ENCODE assay signal across 11 cellular contexts in genomic region chr6:41584205-41584604, GRCh38. TPM values are rescaled to one million over a fixed set of nuclear protein-coding genes. Genes with fewer than 3 reads are reported as not detected.
"Had no signal": no experiment of that assay in that cellular context is flagged by ENCODE, and none has a peak within 500 bp of the region (broad histone marks: within the 10 kb centered on the region; RNA-seq: fewer than 3 reads in every experiment).

No MANE protein-coding gene starts in this region.

- H3K9me3 ChIP-seq: esophagus squamous epithelium, neutrophil, uterus had no signal

- H3K27me3 Mint-ChIP-seq: activated naive CD8-positive, alpha-beta T cell treated with anti-CD3 and anti-CD28 coated beads for 36 hours had no signal

- H3K4me3 ChIP-seq: esophagus squamous epithelium, smooth muscle cell, uterus had no signal

- H3K27ac Mint-ChIP-seq: activated naive CD8-positive, alpha-beta T cell treated with anti-CD3 and anti-CD28 coated beads for 36 hours had no signal

- H3K9me3 Mint-ChIP-seq: activated naive CD8-positive, alpha-beta T cell treated with anti-CD3 and anti-CD28 coated beads for 36 hours had no signal

- H3K4me1 Mint-ChIP-seq: activated naive CD8-positive, alpha-beta T cell treated with anti-CD3 and anti-CD28 coated beads for 36 hours had no signal

- H3K27me3 ChIP-seq: esophagus squamous epithelium, neutrophil, uterus had no signal

- H3K36me3 ChIP-seq: neutrophil, uterus had no signal

- H3K36me3 Mint-ChIP-seq: activated naive CD8-positive, alpha-beta T cell treated with anti-CD3 and anti-CD28 coated beads for 36 hours had no signal

- DNase-seq: activated CD4-positive, alpha-beta T cell treated with anti-CD3 and anti-CD28 coated beads, Interleukin-2, amount 50 U/mL, for 1 hour; activated effector memory CD4-positive, alpha-beta T cell treated with Interleukin-2 at 50 U/mL for 16 hours; activated naive CD8-positive, alpha-beta T cell treated with anti-CD3 and anti-CD28 coated beads for 36 hours; activated T-cell treated with anti-CD3 and anti-CD28 coated beads, Interleukin-2, amount 50 U/mL, for 1 hour; esophagus squamous epithelium; foreskin fibroblast; head of caudate nucleus; uterus had no signal

- H3K27ac ChIP-seq: neutrophil, uterus had no signal

- H3K4me1 ChIP-seq: uterus had no signal

- H3K4me3 Mint-ChIP-seq: activated naive CD8-positive, alpha-beta T cell treated with anti-CD3 and anti-CD28 coated beads for 36 hours had no signal

RNA-seq across cellular contexts. Expression of gene MDFI, which starts 54.1 kb away (rescaled TPM):
- total RNA-seq: activated naive CD8-positive, alpha-beta T cell treated with anti-CD3 and anti-CD28 coated beads for 36 hours; T-helper 2 cell treated with Interferon-gamma antibody and Interleukin-4, amounts not matched to agents 100 ng/mL and 5 ng/mL, for 36 hours had no signal
